Comparison of ENCODE assay signal across 1 cellular context in the genomic region with DNA sequence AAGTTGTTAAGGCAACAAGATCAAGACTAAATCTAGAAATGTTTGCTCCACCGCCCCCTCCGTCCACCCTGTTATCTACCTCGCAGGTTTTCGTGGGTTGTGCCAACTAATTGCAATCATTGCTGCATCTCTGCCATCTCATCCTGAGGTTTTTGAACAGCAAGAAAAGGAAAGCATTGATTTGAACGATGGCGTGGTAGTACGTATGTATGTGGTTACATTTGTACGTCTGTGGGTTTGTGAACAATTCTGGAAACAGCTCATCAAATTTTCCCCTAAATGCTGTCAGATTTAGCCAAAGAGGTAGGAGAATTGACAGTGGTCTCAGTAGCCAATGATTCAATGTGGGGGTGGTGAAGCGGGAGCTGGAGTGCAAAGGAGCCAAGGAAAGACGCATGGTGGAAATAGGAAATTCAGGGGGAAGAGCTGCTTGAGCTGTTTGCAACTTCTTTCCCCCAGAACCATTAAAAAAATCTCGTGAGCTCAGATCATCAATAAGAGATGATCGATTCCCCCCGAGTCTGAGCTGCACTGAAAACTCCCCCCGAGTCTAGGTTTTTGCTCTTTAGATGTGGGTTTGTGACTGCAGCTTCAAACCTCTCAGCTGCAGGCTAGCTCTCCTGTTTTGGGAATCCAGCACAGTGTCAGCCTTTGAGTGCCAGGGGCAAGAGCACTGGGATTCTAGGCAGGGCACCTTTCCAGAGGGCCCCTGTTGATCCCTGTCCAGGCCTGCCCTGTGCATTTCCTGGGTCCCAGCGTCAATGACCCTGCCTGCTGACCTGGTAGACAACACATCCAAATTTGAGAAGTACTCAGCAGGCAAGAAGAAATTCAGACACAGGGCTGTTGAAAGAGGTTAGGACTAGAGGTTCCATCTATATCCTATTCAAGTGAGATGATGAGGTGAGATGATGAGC.
TF ChIP-seq lines count a peak whose summit lies in the region.

No MANE protein-coding gene starts in this region.

TF ChIP-seq in GM12878, 131 proteins besides CTCF, POLR2A, EP300 and RAD21 (continued from another document and continues in another):
- TF ChIP-seq, protein P1, sequence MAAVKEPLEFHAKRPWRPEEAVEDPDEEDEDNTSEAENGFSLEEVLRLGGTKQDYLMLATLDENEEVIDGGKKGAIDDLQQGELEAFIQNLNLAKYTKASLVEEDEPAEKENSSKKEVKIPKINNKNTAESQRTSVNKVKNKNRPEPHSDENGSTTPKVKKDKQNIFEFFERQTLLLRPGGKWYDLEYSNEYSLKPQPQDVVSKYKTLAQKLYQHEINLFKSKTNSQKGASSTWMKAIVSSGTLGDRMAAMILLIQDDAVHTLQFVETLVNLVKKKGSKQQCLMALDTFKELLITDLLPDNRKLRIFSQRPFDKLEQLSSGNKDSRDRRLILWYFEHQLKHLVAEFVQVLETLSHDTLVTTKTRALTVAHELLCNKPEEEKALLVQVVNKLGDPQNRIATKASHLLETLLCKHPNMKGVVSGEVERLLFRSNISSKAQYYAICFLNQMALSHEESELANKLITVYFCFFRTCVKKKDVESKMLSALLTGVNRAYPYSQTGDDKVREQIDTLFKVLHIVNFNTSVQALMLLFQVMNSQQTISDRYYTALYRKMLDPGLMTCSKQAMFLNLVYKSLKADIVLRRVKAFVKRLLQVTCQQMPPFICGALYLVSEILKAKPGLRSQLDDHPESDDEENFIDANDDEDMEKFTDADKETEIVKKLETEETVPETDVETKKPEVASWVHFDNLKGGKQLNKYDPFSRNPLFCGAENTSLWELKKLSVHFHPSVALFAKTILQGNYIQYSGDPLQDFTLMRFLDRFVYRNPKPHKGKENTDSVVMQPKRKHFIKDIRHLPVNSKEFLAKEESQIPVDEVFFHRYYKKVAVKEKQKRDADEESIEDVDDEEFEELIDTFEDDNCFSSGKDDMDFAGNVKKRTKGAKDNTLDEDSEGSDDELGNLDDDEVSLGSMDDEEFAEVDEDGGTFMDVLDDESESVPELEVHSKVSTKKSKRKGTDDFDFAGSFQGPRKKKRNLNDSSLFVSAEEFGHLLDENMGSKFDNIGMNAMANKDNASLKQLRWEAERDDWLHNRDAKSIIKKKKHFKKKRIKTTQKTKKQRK (IDR thresholded peaks at IDR 0.05; ENCODE audit: low read depth, low read length) = no peak
- TF ChIP-seq POU2F2 (IDR thresholded peaks at IDR 0.05; ENCODE audit: borderline replicate concordance, low read depth, low read length) = peak; percentile 75; the same call in 1 of the 3 replicates
- peak; percentile 94 for TF ChIP-seq EED (IDR thresholded peaks at IDR 0.05; ENCODE audit: low read depth)
- TF ChIP-seq WRNIP1 (IDR thresholded peaks at IDR 0.05; ENCODE audit: borderline replicate concordance, low read depth, low read length) = no peak
- no peak for TF ChIP-seq MYC (IDR thresholded peaks at IDR 0.05; ENCODE audit: insufficient read depth, insufficient read length, insufficient replicate concordance, low read length, severe bottlenecking)
- no peak for TF ChIP-seq YBX1 (IDR thresholded peaks at IDR 0.05)
- TF ChIP-seq EGR1 (IDR thresholded peaks at IDR 0.05; ENCODE audit: borderline replicate concordance in 1 of 2, low read depth in 2 of 2, low read length in 2 of 2) = 0 out of 3 replicates have a peak, but pooled peaks of 1 of the 2 experiments have one; percentile 31
- TF ChIP-seq, protein P2, sequence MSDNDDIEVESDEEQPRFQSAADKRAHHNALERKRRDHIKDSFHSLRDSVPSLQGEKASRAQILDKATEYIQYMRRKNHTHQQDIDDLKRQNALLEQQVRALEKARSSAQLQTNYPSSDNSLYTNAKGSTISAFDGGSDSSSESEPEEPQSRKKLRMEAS (IDR thresholded peaks at IDR 0.05; ENCODE audit: low read depth, low read length) = no peak
- peak; percentile 95 for TF ChIP-seq MTA3 (IDR thresholded peaks at IDR 0.05; ENCODE audit: borderline replicate concordance, low read length)
- TF ChIP-seq, protein P3, sequence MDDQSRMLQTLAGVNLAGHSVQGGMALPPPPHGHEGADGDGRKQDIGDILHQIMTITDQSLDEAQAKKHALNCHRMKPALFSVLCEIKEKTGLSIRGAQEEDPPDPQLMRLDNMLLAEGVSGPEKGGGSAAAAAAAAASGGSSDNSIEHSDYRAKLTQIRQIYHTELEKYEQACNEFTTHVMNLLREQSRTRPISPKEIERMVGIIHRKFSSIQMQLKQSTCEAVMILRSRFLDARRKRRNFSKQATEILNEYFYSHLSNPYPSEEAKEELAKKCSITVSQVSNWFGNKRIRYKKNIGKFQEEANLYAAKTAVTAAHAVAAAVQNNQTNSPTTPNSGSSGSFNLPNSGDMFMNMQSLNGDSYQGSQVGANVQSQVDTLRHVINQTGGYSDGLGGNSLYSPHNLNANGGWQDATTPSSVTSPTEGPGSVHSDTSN (IDR thresholded peaks at IDR 0.05; ENCODE audit: insufficient replicate concordance, low read depth, low read length) = no peak
- TF ChIP-seq RFX5 (IDR thresholded peaks at IDR 0.05; ENCODE audit: low read depth, low read length) = no peak
- TF ChIP-seq, protein P4, sequence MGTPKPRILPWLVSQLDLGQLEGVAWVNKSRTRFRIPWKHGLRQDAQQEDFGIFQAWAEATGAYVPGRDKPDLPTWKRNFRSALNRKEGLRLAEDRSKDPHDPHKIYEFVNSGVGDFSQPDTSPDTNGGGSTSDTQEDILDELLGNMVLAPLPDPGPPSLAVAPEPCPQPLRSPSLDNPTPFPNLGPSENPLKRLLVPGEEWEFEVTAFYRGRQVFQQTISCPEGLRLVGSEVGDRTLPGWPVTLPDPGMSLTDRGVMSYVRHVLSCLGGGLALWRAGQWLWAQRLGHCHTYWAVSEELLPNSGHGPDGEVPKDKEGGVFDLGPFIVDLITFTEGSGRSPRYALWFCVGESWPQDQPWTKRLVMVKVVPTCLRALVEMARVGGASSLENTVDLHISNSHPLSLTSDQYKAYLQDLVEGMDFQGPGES (IDR thresholded peaks at IDR 0.05) = no peak
- TF ChIP-seq CBFB (IDR thresholded peaks at IDR 0.05; ENCODE audit: low read depth) = peak; percentile 94
- no peak for TF ChIP-seq HDAC6 (IDR thresholded peaks at IDR 0.05; ENCODE audit: unreplicated experiment)
- TF ChIP-seq SUZ12 (IDR thresholded peaks at IDR 0.05; ENCODE audit: unreplicated experiment) = no peak
- TF ChIP-seq, protein P5, sequence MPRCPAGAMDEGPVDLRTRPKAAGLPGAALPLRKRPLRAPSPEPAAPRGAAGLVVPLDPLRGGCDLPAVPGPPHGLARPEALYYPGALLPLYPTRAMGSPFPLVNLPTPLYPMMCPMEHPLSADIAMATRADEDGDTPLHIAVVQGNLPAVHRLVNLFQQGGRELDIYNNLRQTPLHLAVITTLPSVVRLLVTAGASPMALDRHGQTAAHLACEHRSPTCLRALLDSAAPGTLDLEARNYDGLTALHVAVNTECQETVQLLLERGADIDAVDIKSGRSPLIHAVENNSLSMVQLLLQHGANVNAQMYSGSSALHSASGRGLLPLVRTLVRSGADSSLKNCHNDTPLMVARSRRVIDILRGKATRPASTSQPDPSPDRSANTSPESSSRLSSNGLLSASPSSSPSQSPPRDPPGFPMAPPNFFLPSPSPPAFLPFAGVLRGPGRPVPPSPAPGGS (IDR thresholded peaks at IDR 0.05; ENCODE audit: borderline replicate concordance, insufficient read depth, low read depth, low read length, poor library complexity, severe bottlenecking) = peak; percentile 88
- 0 out of 2 replicates have a peak, but pooled peaks have one; percentile 47 for TF ChIP-seq TCF12 (IDR thresholded peaks at IDR 0.05; ENCODE audit: low read depth, low read length)
- no peak for TF ChIP-seq ZNF207 (IDR thresholded peaks at IDR 0.05; ENCODE audit: borderline replicate concordance)
- TF ChIP-seq ZSCAN29 (IDR thresholded peaks at IDR 0.05) = no peak
- TF ChIP-seq MYB (IDR thresholded peaks at IDR 0.05; ENCODE audit: borderline replicate concordance, low read depth, low read length) = no peak
- no peak for TF ChIP-seq ZNF274 (IDR thresholded peaks at IDR 0.05; ENCODE audit: insufficient read depth, insufficient read length)
- TF ChIP-seq SIX5 (IDR thresholded peaks at IDR 0.05; ENCODE audit: low read depth, low read length, severe bottlenecking) = no peak
- TF ChIP-seq ZNF24 (IDR thresholded peaks at IDR 0.05) = peak; percentile 57; the same call in 1 of the 2 replicates
- TF ChIP-seq ATF7 (IDR thresholded peaks at IDR 0.05; ENCODE audit: low read depth) = peak; percentile 82
- no peak for TF ChIP-seq NR2C1 (IDR thresholded peaks at IDR 0.05)
- TF ChIP-seq, protein P6, sequence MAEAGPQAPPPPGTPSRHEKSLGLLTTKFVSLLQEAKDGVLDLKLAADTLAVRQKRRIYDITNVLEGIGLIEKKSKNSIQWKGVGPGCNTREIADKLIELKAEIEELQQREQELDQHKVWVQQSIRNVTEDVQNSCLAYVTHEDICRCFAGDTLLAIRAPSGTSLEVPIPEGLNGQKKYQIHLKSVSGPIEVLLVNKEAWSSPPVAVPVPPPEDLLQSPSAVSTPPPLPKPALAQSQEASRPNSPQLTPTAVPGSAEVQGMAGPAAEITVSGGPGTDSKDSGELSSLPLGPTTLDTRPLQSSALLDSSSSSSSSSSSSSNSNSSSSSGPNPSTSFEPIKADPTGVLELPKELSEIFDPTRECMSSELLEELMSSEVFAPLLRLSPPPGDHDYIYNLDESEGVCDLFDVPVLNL (IDR thresholded peaks at IDR 0.05; ENCODE audit: low read depth, low read length) = no peak
- TF ChIP-seq, protein P7, sequence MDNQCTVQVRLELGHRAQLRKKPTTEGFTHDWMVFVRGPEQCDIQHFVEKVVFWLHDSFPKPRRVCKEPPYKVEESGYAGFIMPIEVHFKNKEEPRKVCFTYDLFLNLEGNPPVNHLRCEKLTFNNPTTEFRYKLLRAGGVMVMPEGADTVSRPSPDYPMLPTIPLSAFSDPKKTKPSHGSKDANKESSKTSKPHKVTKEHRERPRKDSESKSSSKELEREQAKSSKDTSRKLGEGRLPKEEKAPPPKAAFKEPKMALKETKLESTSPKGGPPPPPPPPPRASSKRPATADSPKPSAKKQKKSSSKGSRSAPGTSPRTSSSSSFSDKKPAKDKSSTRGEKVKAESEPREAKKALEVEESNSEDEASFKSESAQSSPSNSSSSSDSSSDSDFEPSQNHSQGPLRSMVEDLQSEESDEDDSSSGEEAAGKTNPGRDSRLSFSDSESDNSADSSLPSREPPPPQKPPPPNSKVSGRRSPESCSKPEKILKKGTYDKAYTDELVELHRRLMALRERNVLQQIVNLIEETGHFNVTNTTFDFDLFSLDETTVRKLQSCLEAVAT (IDR thresholded peaks at IDR 0.05) = peak; percentile 87
- TF ChIP-seq CEBPB (IDR thresholded peaks at IDR 0.05; ENCODE audit: borderline replicate concordance in 1 of 2, low read depth in 2 of 2, low read length in 2 of 2) = peak in 1 of 2 experiments; percentile 84; a peak in 1 of 4 replicates
- no peak; the same call in 1 of the 2 replicates for TF ChIP-seq NR2F1 (conservative IDR thresholded peaks at IDR 0.05)
- TF ChIP-seq CHD4 (IDR thresholded peaks at IDR 0.05) = no peak
- peak; percentile 99 for TF ChIP-seq RUNX3 (IDR thresholded peaks at IDR 0.05; ENCODE audit: low read length)
- TF ChIP-seq RAD51 (IDR thresholded peaks at IDR 0.05) = no peak; the same call in 1 of the 2 replicates
- TF ChIP-seq SMAD1 (IDR thresholded peaks at IDR 0.05; ENCODE audit: low read depth, partially characterized antibody) = no peak
- peak; percentile 76 for TF ChIP-seq BMI1 (IDR thresholded peaks at IDR 0.05; ENCODE audit: borderline replicate concordance)
- TF ChIP-seq POLR2AphosphoS5 (IDR thresholded peaks at IDR 0.05; ENCODE audit: low read length) = peak; percentile 50; the same call in 1 of the 2 replicates
- TF ChIP-seq TCF7 (IDR thresholded peaks at IDR 0.05; ENCODE audit: borderline replicate concordance) = 0 out of 2 replicates have a peak, but pooled peaks have one; percentile 60
- TF ChIP-seq SPI1 (IDR thresholded peaks at IDR 0.05; ENCODE audit: borderline replicate concordance, insufficient read depth, low read depth, low read length) = no peak
- peak; percentile 90 to 96; a peak in 3 of 4 replicates for TF ChIP-seq IKZF2 (IDR thresholded peaks at IDR 0.05)
- TF ChIP-seq, protein P8, sequence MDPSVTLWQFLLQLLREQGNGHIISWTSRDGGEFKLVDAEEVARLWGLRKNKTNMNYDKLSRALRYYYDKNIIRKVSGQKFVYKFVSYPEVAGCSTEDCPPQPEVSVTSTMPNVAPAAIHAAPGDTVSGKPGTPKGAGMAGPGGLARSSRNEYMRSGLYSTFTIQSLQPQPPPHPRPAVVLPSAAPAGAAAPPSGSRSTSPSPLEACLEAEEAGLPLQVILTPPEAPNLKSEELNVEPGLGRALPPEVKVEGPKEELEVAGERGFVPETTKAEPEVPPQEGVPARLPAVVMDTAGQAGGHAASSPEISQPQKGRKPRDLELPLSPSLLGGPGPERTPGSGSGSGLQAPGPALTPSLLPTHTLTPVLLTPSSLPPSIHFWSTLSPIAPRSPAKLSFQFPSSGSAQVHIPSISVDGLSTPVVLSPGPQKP (IDR thresholded peaks at IDR 0.05; ENCODE audit: low read depth, low read length) = no peak
- TF ChIP-seq, protein P9, sequence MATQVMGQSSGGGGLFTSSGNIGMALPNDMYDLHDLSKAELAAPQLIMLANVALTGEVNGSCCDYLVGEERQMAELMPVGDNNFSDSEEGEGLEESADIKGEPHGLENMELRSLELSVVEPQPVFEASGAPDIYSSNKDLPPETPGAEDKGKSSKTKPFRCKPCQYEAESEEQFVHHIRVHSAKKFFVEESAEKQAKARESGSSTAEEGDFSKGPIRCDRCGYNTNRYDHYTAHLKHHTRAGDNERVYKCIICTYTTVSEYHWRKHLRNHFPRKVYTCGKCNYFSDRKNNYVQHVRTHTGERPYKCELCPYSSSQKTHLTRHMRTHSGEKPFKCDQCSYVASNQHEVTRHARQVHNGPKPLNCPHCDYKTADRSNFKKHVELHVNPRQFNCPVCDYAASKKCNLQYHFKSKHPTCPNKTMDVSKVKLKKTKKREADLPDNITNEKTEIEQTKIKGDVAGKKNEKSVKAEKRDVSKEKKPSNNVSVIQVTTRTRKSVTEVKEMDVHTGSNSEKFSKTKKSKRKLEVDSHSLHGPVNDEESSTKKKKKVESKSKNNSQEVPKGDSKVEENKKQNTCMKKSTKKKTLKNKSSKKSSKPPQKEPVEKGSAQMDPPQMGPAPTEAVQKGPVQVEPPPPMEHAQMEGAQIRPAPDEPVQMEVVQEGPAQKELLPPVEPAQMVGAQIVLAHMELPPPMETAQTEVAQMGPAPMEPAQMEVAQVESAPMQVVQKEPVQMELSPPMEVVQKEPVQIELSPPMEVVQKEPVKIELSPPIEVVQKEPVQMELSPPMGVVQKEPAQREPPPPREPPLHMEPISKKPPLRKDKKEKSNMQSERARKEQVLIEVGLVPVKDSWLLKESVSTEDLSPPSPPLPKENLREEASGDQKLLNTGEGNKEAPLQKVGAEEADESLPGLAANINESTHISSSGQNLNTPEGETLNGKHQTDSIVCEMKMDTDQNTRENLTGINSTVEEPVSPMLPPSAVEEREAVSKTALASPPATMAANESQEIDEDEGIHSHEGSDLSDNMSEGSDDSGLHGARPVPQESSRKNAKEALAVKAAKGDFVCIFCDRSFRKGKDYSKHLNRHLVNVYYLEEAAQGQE (IDR thresholded peaks at IDR 0.05; ENCODE audit: low read depth, low read length) = no peak
- no peak for TF ChIP-seq HDGF (IDR thresholded peaks at IDR 0.05)
- TF ChIP-seq BCL11A (IDR thresholded peaks at IDR 0.05; ENCODE audit: low read depth, low read length) = peak; percentile 97
- TF ChIP-seq CREB1 (IDR thresholded peaks at IDR 0.05; ENCODE audit: low read depth) = peak; percentile 75
